ENCODE assay signal across 1 cellular context in genomic region chr19:39398297-39398864, GRCh38.
TF ChIP-seq lines count a peak whose summit lies in the region.

No MANE protein-coding gene starts in this region.

TF ChIP-seq in K562, 482 proteins besides CTCF, POLR2A, EP300 and RAD21:
- peak; percentile 64 for TF ChIP-seq ZNF592 (IDR thresholded peaks at IDR 0.05)
- no peak for TF ChIP-seq BMI1 (IDR thresholded peaks at IDR 0.05; ENCODE audit: low read length)
- TF ChIP-seq RCOR1 (IDR thresholded peaks at IDR 0.05; ENCODE audit: borderline replicate concordance in 1 of 2, low read depth in 2 of 2, low read length in 2 of 2) = 0 out of 4 replicates have a peak, but pooled peaks of 1 of the 2 experiments have one; percentile 13
- TF ChIP-seq JUND (IDR thresholded peaks at IDR 0.05; ENCODE audit: borderline replicate concordance, low read depth, low read length) = peak; percentile 58; the same call in 1 of the 2 replicates
- no peak; the same call in 2 of the 3 replicates for TF ChIP-seq JUND (tag; IDR thresholded peaks at IDR 0.05; ENCODE audit: borderline replicate concordance, low read depth, low read length)
- no peak for TF ChIP-seq MTA2 (IDR thresholded peaks at IDR 0.05; ENCODE audit: low read depth)
- TF ChIP-seq SAFB (IDR thresholded peaks at IDR 0.05; ENCODE audit: borderline replicate concordance, low read depth, low read length) = no peak
- TF ChIP-seq HBP1 (CRISPR knock-in tag; IDR thresholded peaks at IDR 0.05) = no peak
- TF ChIP-seq, protein P1, sequence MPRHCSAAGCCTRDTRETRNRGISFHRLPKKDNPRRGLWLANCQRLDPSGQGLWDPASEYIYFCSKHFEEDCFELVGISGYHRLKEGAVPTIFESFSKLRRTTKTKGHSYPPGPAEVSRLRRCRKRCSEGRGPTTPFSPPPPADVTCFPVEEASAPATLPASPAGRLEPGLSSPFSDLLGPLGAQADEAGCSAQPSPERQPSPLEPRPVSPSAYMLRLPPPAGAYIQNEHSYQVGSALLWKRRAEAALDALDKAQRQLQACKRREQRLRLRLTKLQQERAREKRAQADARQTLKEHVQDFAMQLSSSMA (CRISPR knock-in tag; IDR thresholded peaks at IDR 0.05) = no peak
- no peak for TF ChIP-seq ZNF354B (CRISPR knock-in tag; IDR thresholded peaks at IDR 0.05)
- TF ChIP-seq YY1 (IDR thresholded peaks at IDR 0.05; ENCODE audit: borderline replicate concordance in 1 of 3, control insufficient read depth in 1 of 3, extremely low read depth in 1 of 3, insufficient read depth in 3 of 3, insufficient read length in 1 of 3, insufficient replicate concordance in 2 of 3, low read depth in 1 of 3, low read length in 2 of 3) = peak in 1 of 3 experiments; percentile 21
- TF ChIP-seq, protein P2, sequence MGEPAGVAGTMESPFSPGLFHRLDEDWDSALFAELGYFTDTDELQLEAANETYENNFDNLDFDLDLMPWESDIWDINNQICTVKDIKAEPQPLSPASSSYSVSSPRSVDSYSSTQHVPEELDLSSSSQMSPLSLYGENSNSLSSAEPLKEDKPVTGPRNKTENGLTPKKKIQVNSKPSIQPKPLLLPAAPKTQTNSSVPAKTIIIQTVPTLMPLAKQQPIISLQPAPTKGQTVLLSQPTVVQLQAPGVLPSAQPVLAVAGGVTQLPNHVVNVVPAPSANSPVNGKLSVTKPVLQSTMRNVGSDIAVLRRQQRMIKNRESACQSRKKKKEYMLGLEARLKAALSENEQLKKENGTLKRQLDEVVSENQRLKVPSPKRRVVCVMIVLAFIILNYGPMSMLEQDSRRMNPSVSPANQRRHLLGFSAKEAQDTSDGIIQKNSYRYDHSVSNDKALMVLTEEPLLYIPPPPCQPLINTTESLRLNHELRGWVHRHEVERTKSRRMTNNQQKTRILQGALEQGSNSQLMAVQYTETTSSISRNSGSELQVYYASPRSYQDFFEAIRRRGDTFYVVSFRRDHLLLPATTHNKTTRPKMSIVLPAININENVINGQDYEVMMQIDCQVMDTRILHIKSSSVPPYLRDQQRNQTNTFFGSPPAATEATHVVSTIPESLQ (CRISPR knock-in tag; IDR thresholded peaks at IDR 0.05) = 0 out of 2 replicates have a peak, but pooled peaks have one; percentile 62
- TF ChIP-seq HSF4 (CRISPR knock-in tag; IDR thresholded peaks at IDR 0.05; ENCODE audit: borderline replicate concordance) = no peak
- no peak for TF ChIP-seq ZNF23 (CRISPR knock-in tag; IDR thresholded peaks at IDR 0.05)
- no peak for TF ChIP-seq KLF10 (CRISPR knock-in tag; IDR thresholded peaks at IDR 0.05)
- TF ChIP-seq CBX1 (IDR thresholded peaks at IDR 0.05; ENCODE audit: low read depth) = no peak
- TF ChIP-seq, protein P3, sequence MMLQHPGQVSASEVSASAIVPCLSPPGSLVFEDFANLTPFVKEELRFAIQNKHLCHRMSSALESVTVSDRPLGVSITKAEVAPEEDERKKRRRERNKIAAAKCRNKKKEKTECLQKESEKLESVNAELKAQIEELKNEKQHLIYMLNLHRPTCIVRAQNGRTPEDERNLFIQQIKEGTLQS (IDR thresholded peaks at IDR 0.05) = 0 out of 2 replicates have a peak, but pooled peaks have one; percentile 15
- TF ChIP-seq, protein P3 (CRISPR knock-in tag; conservative IDR thresholded peaks at IDR 0.05) = no peak
- TF ChIP-seq RREB1 (CRISPR knock-in tag; IDR thresholded peaks at IDR 0.05) = no peak
- no peak for TF ChIP-seq NCOA2 (IDR thresholded peaks at IDR 0.05; ENCODE audit: partially characterized antibody in 2 of 2)
- peak in 1 of 2 experiments; percentile 31 for TF ChIP-seq E2F6 (IDR thresholded peaks at IDR 0.05; ENCODE audit: borderline replicate concordance in 1 of 2, extremely low read depth in 1 of 2, insufficient read depth in 1 of 2, insufficient read length in 1 of 2, low read depth in 1 of 2, low read length in 1 of 2, poor library complexity in 1 of 2, severe bottlenecking in 1 of 2)
- no peak for TF ChIP-seq NFE2L1 (tag; IDR thresholded peaks at IDR 0.05; ENCODE audit: borderline replicate concordance, low read depth)
- peak; percentile 63 for TF ChIP-seq FOSL1 (tag; conservative IDR thresholded peaks at IDR 0.05)
- peak; percentile 27; the same call in 1 of the 2 replicates for TF ChIP-seq NFE2 (IDR thresholded peaks at IDR 0.05; ENCODE audit: low read depth)
- peak; percentile 58 to 68 for TF ChIP-seq NRF1 (conservative IDR thresholded peaks at IDR 0.05 in 1 of 2, IDR thresholded peaks at IDR 0.05 in 1 of 2)
- peak; percentile 48 for TF ChIP-seq CEBPB (tag; IDR thresholded peaks at IDR 0.05)
- no peak for TF ChIP-seq ZNF143 (CRISPR knock-in tag; IDR thresholded peaks at IDR 0.05)
- TF ChIP-seq, protein P4, sequence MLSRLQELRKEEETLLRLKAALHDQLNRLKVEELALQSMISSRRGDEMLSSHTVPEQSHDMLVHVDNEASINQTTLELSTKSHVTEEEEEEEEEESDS (CRISPR knock-in tag; IDR thresholded peaks at IDR 0.05) = no peak
- no peak for TF ChIP-seq ERF (CRISPR knock-in tag; IDR thresholded peaks at IDR 0.05)
- peak; percentile 64; the same call in 1 of the 2 replicates for TF ChIP-seq ZBTB7A (IDR thresholded peaks at IDR 0.05; ENCODE audit: borderline replicate concordance, control insufficient read depth, low read depth, low read length)
- no peak for TF ChIP-seq WHSC1 (IDR thresholded peaks at IDR 0.05; ENCODE audit: low read length)
- TF ChIP-seq E2F4 (CRISPR knock-in tag; IDR thresholded peaks at IDR 0.05; ENCODE audit: low read depth) = no peak
- TF ChIP-seq ZNF57 (CRISPR knock-in tag; IDR thresholded peaks at IDR 0.05) = no peak
- no peak for TF ChIP-seq HDAC3 (IDR thresholded peaks at IDR 0.05; ENCODE audit: borderline replicate concordance, partially characterized antibody)
- TF ChIP-seq POLR2G (IDR thresholded peaks at IDR 0.05; ENCODE audit: low read depth, low read length) = 0 out of 2 replicates have a peak, but pooled peaks have one; percentile 32
